8 cellular contexts compared by ENCODE assay signal in genomic region chr2:54657664-54658083, GRCh38.
A peak's percentile ranks its signal among the peaks of the same experiment; 100 is the strongest.
DNase-seq lines count a peak whose midpoint lies in the region; ATAC-seq and TF ChIP-seq lines count a peak whose summit lies in the region.

No MANE protein-coding gene starts in this region.

- H3K9me3 Mint-ChIP-seq in T-helper 2 cell treated with Interferon-gamma antibody and Interleukin-4, amounts not matched to agents 5 μg/mL and 100 μg/mL, for 36 hours = no peaks in the 10 kb centered on the region
- H3K9me3 Mint-ChIP-seq in endothelial cell (ENCODE audit: unreplicated experiment) (no peaks in the 10 kb centered on the region), nephron progenitor cell (no peaks in the 10 kb centered on the region)

- TF ChIP-seq CTCF in WI38 (IDR thresholded peaks at IDR 0.05; ENCODE audit: low read depth, low read length) (peak; percentile 55), endothelial cell (IDR thresholded peaks at IDR 0.05; ENCODE audit: unreplicated experiment) (peak; percentile 24), nephron progenitor cell (IDR thresholded peaks at IDR 0.05) (peak; percentile 56)

- H3K27me3 Mint-ChIP-seq in T-helper 2 cell treated with Interferon-gamma antibody and Interleukin-4, amounts not matched to agents 5 μg/mL and 100 μg/mL, for 36 hours (ENCODE audit: low read depth) = no peaks in the 10 kb centered on the region
- H3K27me3 Mint-ChIP-seq in endothelial cell (ENCODE audit: unreplicated experiment) (peaks cover 52% of the 10 kb centered on the region), nephron progenitor cell (ENCODE audit: low read depth, poor library complexity) (no peaks in the 10 kb centered on the region)

- peak overlapping the region; percentile 47 for H3K27ac Mint-ChIP-seq in T-helper 2 cell treated with Interferon-gamma antibody and Interleukin-4, amounts not matched to agents 5 μg/mL and 100 μg/mL, for 36 hours
- peak overlapping the region; percentile 90 for H3K27ac Mint-ChIP-seq in endothelial cell (ENCODE audit: unreplicated experiment)
- peak overlapping the region; percentile 98 for H3K27ac Mint-ChIP-seq in nephron progenitor cell

- H3K36me3 Mint-ChIP-seq in T-helper 2 cell treated with Interferon-gamma antibody and Interleukin-4, amounts not matched to agents 5 μg/mL and 100 μg/mL, for 36 hours (ENCODE audit: low read depth) = peaks cover 85% of the 10 kb centered on the region
- peaks cover 94% of the 10 kb centered on the region for H3K36me3 Mint-ChIP-seq in endothelial cell (ENCODE audit: low read depth, unreplicated experiment)
- peaks cover 63% of the 10 kb centered on the region for H3K36me3 Mint-ChIP-seq in nephron progenitor cell (ENCODE audit: low read depth)

- H3K4me3 ChIP-seq in WI38 (ENCODE audit: low read depth, low read length) = no peak overlapping the region

- peaks cover 21% of the 10 kb centered on the region for H3K4me1 Mint-ChIP-seq in T-helper 2 cell treated with Interferon-gamma antibody and Interleukin-4, amounts not matched to agents 5 μg/mL and 100 μg/mL, for 36 hours (ENCODE audit: low read depth)
- H3K4me1 Mint-ChIP-seq in endothelial cell (ENCODE audit: unreplicated experiment) (peaks cover 35% of the 10 kb centered on the region), nephron progenitor cell (peaks cover 15% of the 10 kb centered on the region)

- no peak for ATAC-seq in GM18517 (IDR thresholded peaks at IDR 0.05; ENCODE audit: unreplicated experiment)

- H3K4me3 Mint-ChIP-seq in T-helper 2 cell treated with Interferon-gamma antibody and Interleukin-4, amounts not matched to agents 5 μg/mL and 100 μg/mL, for 36 hours = peak overlapping the region; percentile 56
- peak overlapping the region; percentile 78 for H3K4me3 Mint-ChIP-seq in endothelial cell (ENCODE audit: unreplicated experiment)
- H3K4me3 Mint-ChIP-seq in nephron progenitor cell = no peak overlapping the region

- no peak for DNase-seq in T-helper 2 cell treated with Interferon-gamma antibody and Interleukin-4, amounts not matched to agents 5 μg/mL and 100 μg/mL, for 36 hours (ENCODE audit: low spot score)
- DNase-seq in T-helper 2 cell = no peak
- DNase-seq in HuH-7.5 (ENCODE audit: low spot score) = peak; percentile 49
- peak; percentile 61 for DNase-seq in endothelial cell (ENCODE audit: low spot score)
- peak; percentile 69 for DNase-seq in nephron progenitor cell
- no peak for DNase-seq in dedifferentiated amniotic fluid mesenchymal stem cell (ENCODE audit: extremely low spot score)

Comparison
In these comparisons a context has a peak if more than half of its experiments do, and no peak if none do; other contexts are left out.
1. DNase-seq: peak in HuH-7.5 (single experiment), endothelial cell (single experiment) and nephron progenitor cell (single experiment); none in T-helper 2 cell treated with Interferon-gamma antibody and Interleukin-4, amounts not matched to agents 5 μg/mL and 100 μg/mL, for 36 hours (single experiment), T-helper 2 cell (0 of 5) and dedifferentiated amniotic fluid mesenchymal stem cell (single experiment).
2. H3K27ac Mint-ChIP-seq: peak in every context shown above with its lines; median percentile 98 in nephron progenitor cell; 90 in endothelial cell; 47 in T-helper 2 cell treated with Interferon-gamma antibody and Interleukin-4, amounts not matched to agents 5 μg/mL and 100 μg/mL, for 36 hours.
3. Peak in every context shown above with its lines, with median percentiles within 50 percentile points of each other: CTCF ChIP-seq.